Comparison of ENCODE assay signal across 19 cellular contexts in genomic region chr1:113616201-113616600, GRCh38.
DNase-seq lines count a peak whose midpoint lies in the region; ATAC-seq and TF ChIP-seq lines count a peak whose summit lies in the region.
"Had no signal": no experiment of that assay in that cellular context is flagged by ENCODE, and none has a peak within 500 bp of the region (broad histone marks: within the 10 kb centered on the region; RNA-seq: fewer than 3 reads in every experiment).

No MANE protein-coding gene starts in this region.

- H3K18ac ChIP-seq in H9 (ENCODE audit: insufficient read length, low read depth, low read length) = no peak overlapping the region

- H3K27me3 ChIP-seq in aorta (ENCODE audit: control insufficient read depth in 1 of 2, insufficient read depth in 2 of 2, low read length in 1 of 2) (no peaks in the 10 kb centered on the region), H9 (ENCODE audit: insufficient read depth, low read length) (no peaks in the 10 kb centered on the region)

- H4K20me1 ChIP-seq in H9 (ENCODE audit: control insufficient read depth, insufficient read depth, insufficient read length) = no peaks in the 10 kb centered on the region

- H3K36me3 Mint-ChIP-seq in H9 (ENCODE audit: insufficient read depth in 1 of 3, low read depth in 3 of 3) = no peaks in the 10 kb centered on the region; a peak in 2 of 7 replicates

- H3K79me1 ChIP-seq in H9 (ENCODE audit: insufficient read depth, low read depth, low read length, poor library complexity, severe bottlenecking) = no peaks in the 10 kb centered on the region

- no peak overlapping the region for H3K9ac ChIP-seq in H9 (ENCODE audit: extremely low read depth, insufficient read length, low read length)

- intact Hi-C loops in aorta (cut with DNase I) = no loop called here

- no peak overlapping the region for H2AFZ ChIP-seq in H9 (ENCODE audit: low read length)

- H3K23ac ChIP-seq in H9 (ENCODE audit: insufficient read length, low read depth, low read length) = no peak overlapping the region

- H3K9me3 Mint-ChIP-seq in H9 = no peaks in the 10 kb centered on the region

- H2BK120ac ChIP-seq in H9 (ENCODE audit: low read depth, low read length, poor library complexity, severe bottlenecking) = no peak overlapping the region

- WGBS in aorta, 2 donors = 27 to 28% methylated on average over 3 of the region's 3 CpGs
- no CpG with 5 or more reads among the region's 3 CpGs for WGBS in H9 (ENCODE audit: extremely low coverage, insufficient read length, low lambda C conversion rate)

- H3K4me3 ChIP-seq in AG10803 (ENCODE audit: low read length) = no peak overlapping the region
- H3K4me3 ChIP-seq in astrocyte of the cerebellum (ENCODE audit: low read depth, low read length) = no peak overlapping the region
- H3K4me3 ChIP-seq in aorta (ENCODE audit: low read length in 2 of 2) = no peak overlapping the region

- peaks cover 0 to 3% of the 10 kb centered on the region in 2 experiments; a peak in 1 of 4 replicates for H3K4me1 Mint-ChIP-seq in H9
- H3K4me1 Mint-ChIP-seq: activated CD4-positive, alpha-beta T cell treated with anti-CD3 and anti-CD28 coated beads, Interleukin-2, amount 10 ng/mL, durations not matched to agents 7 days and 5 days had no signal

- H3K14ac ChIP-seq in H9 (ENCODE audit: insufficient read depth, low read length) = no peak overlapping the region

- no peaks in the 10 kb centered on the region for H3K79me2 ChIP-seq in H9 (ENCODE audit: insufficient read depth, low read length)

- no peak for ATAC-seq in HG03442 (IDR thresholded peaks at IDR 0.05; ENCODE audit: unreplicated experiment)
- no peak for ATAC-seq in aorta (ENCODE audit: low FRiP score)
- ATAC-seq: HCT116; left ventricle myocardium superior; sciatic nerve; stimulated activated naive CD8-positive, alpha-beta T cell treated with anti-CD3 and anti-CD28 coated beads, Interleukin-15, Interleukin-2, amounts not matched to agents 100 U/mL and 50 U/mL, for 24 hours had no signal

- no peak overlapping the region; a peak in 1 of 7 replicates for H3K27ac Mint-ChIP-seq in H9
- H3K27ac Mint-ChIP-seq: activated CD4-positive, alpha-beta T cell treated with anti-CD3 and anti-CD28 coated beads, Interleukin-2, amount 10 ng/mL, durations not matched to agents 7 days and 5 days; CD4-positive, alpha-beta T cell had no signal

- no peak for TF ChIP-seq CTCF in AG10803 (conservative IDR thresholded peaks at IDR 0.05; ENCODE audit: low read length)
- no peak for TF ChIP-seq CTCF in astrocyte of the cerebellum (IDR thresholded peaks at IDR 0.05; ENCODE audit: low read depth, low read length, missing control alignments)
- TF ChIP-seq CTCF in H9 (conservative IDR thresholded peaks at IDR 0.05) = no peak

- no peak overlapping the region for H3K4me3 Mint-ChIP-seq in H9
- H3K4me3 Mint-ChIP-seq: activated CD4-positive, alpha-beta T cell treated with anti-CD3 and anti-CD28 coated beads, Interleukin-2, amount 10 ng/mL, durations not matched to agents 7 days and 5 days; CD4-positive, alpha-beta T cell had no signal

- DNase-seq in AG10803 (ENCODE audit: low read depth) = peak; percentile 9
- peak; percentile 67 for DNase-seq in M059J (ENCODE audit: low read depth)
- peak; percentile 57 for DNase-seq in astrocyte of the cerebellum (ENCODE audit: low read depth)
- peak; percentile 68 for DNase-seq in inferior parietal cortex (ENCODE audit: extremely low spot score)
- DNase-seq in aorta = no peak
- no peak for DNase-seq in NCI-H2227 treated with DMSO at 0.1 percent for 48 hours (lab: John Stamatoyannopoulos, UW)
- DNase-seq in H9 = no peak
- DNase-seq: activated CD4-positive, alpha-beta T cell treated with anti-CD3 and anti-CD28 coated beads, Interleukin-2, amount 10 ng/mL, durations not matched to agents 7 days and 5 days; activated CD8-positive, alpha-beta memory T cell treated with anti-CD3 and anti-CD28 coated beads, Interleukin-2, amount 50 U/mL, for 48 hours; activated gamma-delta T cell treated with Interleukin-2 at 50 U/mL for 16 hours; CD4-positive, alpha-beta T cell; DND-41; KBM-7; left ventricle myocardium superior; stimulated activated naive CD8-positive, alpha-beta T cell treated with anti-CD3 and anti-CD28 coated beads, Interleukin-15, Interleukin-2, amounts not matched to agents 100 U/mL and 50 U/mL, for 24 hours; trophoblast cell had no signal

- H3K4me1 ChIP-seq in aorta (ENCODE audit: control insufficient read depth in 1 of 2, insufficient read depth in 2 of 2, low read length in 2 of 2) (no peaks in the 10 kb centered on the region), H9 (ENCODE audit: insufficient read depth, low read length) (no peaks in the 10 kb centered on the region)

- no peak overlapping the region for H3K4me2 ChIP-seq in H9 (ENCODE audit: insufficient read depth, insufficient read length, low read length)

- H3K27me3 Mint-ChIP-seq in H9 (ENCODE audit: low read depth) = no peaks in the 10 kb centered on the region
- H3K27me3 Mint-ChIP-seq: activated CD4-positive, alpha-beta T cell treated with anti-CD3 and anti-CD28 coated beads, Interleukin-2, amount 10 ng/mL, durations not matched to agents 7 days and 5 days; CD4-positive, alpha-beta T cell had no signal

- H3K56ac ChIP-seq in H9 (ENCODE audit: insufficient read length, low read depth, low read length) = no peak overlapping the region

- peaks cover 0 to 2% of the 10 kb centered on the region in 2 donors for H3K36me3 ChIP-seq in aorta (ENCODE audit: control insufficient read depth in 1 of 2, insufficient read depth in 2 of 2, low read length in 1 of 2)

- no peak overlapping the region for H2AK5ac ChIP-seq in H9 (ENCODE audit: insufficient read length, low read length)

- no peak overlapping the region for H2BK5ac ChIP-seq in H9 (ENCODE audit: insufficient read length, low read length)

- no peaks in the 10 kb centered on the region for H3K23me2 ChIP-seq in H9 (ENCODE audit: insufficient read length, low read depth, low read length, poor library complexity, severe bottlenecking)

- no peaks in the 10 kb centered on the region for H3K9me3 ChIP-seq in aorta (ENCODE audit: control insufficient read depth, low read length)
- H3K9me3 ChIP-seq in H9 (ENCODE audit: control insufficient read depth, low read depth, low read length) = no peaks in the 10 kb centered on the region

- H2BK20ac ChIP-seq in H9 (ENCODE audit: low read depth, low read length, poor library complexity, severe bottlenecking) = no peak overlapping the region

- H2BK12ac ChIP-seq in H9 (ENCODE audit: insufficient read length, low read depth, low read length) = no peak overlapping the region

- H3K27ac ChIP-seq in aorta (ENCODE audit: low read depth in 1 of 2, low read length in 2 of 2) (no peak overlapping the region), H9 (ENCODE audit: insufficient read length, low read depth, low read length) (no peak overlapping the region)

- H4K8ac ChIP-seq in H9 (replicated peaks; ENCODE audit: insufficient read length, low read depth, low read length) = no peak overlapping the region

- no peak overlapping the region for H4K91ac ChIP-seq in H9 (ENCODE audit: insufficient read length, low read depth, low read length)

- no peak overlapping the region for H3K4ac ChIP-seq in H9 (ENCODE audit: low read depth, low read length)

- H2BK15ac ChIP-seq in H9 (ENCODE audit: low read depth, low read length) = no peak overlapping the region

- H4K5ac ChIP-seq in H9 (ENCODE audit: insufficient read length, low read depth, low read length) = no peak overlapping the region

- in situ Hi-C loops in astrocyte of the cerebellum (cut with HindIII; ENCODE audit: low sequenced_read_pairs) = no loop called here

- H3T11ph ChIP-seq in H9 (ENCODE audit: low read length) = no peak overlapping the region

Comparison
In these comparisons a context has a peak if more than half of its experiments do, and no peak if none do; other contexts are left out.
1. DNase-seq: peak in AG10803 (single experiment), M059J (single experiment), astrocyte of the cerebellum (single experiment) and inferior parietal cortex (single experiment); none in aorta (0 of 2), NCI-H2227 treated with DMSO at 0.1 percent for 48 hours (single experiment) and H9 (single experiment).